8 cellular contexts compared by ENCODE assay signal in genomic region chrX:118420462-118420861, GRCh38.
DNase-seq lines count a peak whose midpoint lies in the region; ATAC-seq and TF ChIP-seq lines count a peak whose summit lies in the region.

No MANE protein-coding gene starts in this region.

- no peak overlapping the region for H3K4me3 ChIP-seq in adipocyte (ENCODE audit: low read length)
- no peak overlapping the region for H3K4me3 ChIP-seq in lung

- intact Hi-C loops in head of caudate nucleus (cut with DNase I) = no loop called here

- ATAC-seq in GM18498 (IDR thresholded peaks at IDR 0.05; ENCODE audit: unreplicated experiment) = peak; percentile 73
- peak; percentile 60 for ATAC-seq in HG02678 (IDR thresholded peaks at IDR 0.05; ENCODE audit: unreplicated experiment)
- ATAC-seq in lung (ENCODE audit: insufficient read depth, low FRiP score) = peak; percentile 79

- H3K36me3 ChIP-seq in adipocyte (ENCODE audit: control insufficient read depth, insufficient read depth, low read length, severe bottlenecking) (no peaks in the 10 kb centered on the region), lung (ENCODE audit: control insufficient read depth in 2 of 2, insufficient read depth in 2 of 2, low read length in 2 of 2) (peaks cover 0 to 2% of the 10 kb centered on the region in 2 donors)

- peak; percentile 57 for DNase-seq in adipocyte (ENCODE audit: low read depth)
- no peak for DNase-seq in lung (ENCODE audit: low spot score)
- DNase-seq in NCI-H2227 (lab: John Stamatoyannopoulos, UW; ENCODE audit: unreplicated experiment) = no peak
- no peak for DNase-seq in NCI-H446 treated with DMSO at 0.1 percent for 48 hours (lab: John Stamatoyannopoulos, UW)
- DNase-seq in head of caudate nucleus = no peak
- DNase-seq in OCI-M2 (lab: John Stamatoyannopoulos, UW; ENCODE audit: unreplicated experiment) = no peak

- WGBS in lung, 2 donors = 32 to 42% methylated on average over 5 of the region's 5 CpGs

- TF ChIP-seq CTCF in lung (IDR thresholded peaks at IDR 0.05; ENCODE audit: control extremely low read depth, extremely low read depth) = no peak

- no peak overlapping the region for H3K9ac ChIP-seq in adipocyte (ENCODE audit: low read length)

- H3K27me3 ChIP-seq in adipocyte (replicated peaks; ENCODE audit: control insufficient read depth, insufficient read depth, low read length) = no peaks in the 10 kb centered on the region
- no peaks in the 10 kb centered on the region for H3K27me3 ChIP-seq in lung (ENCODE audit: control insufficient read depth, insufficient read depth)

- no peak overlapping the region for H3K27ac ChIP-seq in lung (ENCODE audit: low read depth in 1 of 2, low read length in 1 of 2)

- no peaks in the 10 kb centered on the region for H3K9me3 ChIP-seq in adipocyte (ENCODE audit: control insufficient read depth, low read length)
- no peaks in the 10 kb centered on the region for H3K9me3 ChIP-seq in lung (ENCODE audit: control insufficient read depth in 2 of 2, insufficient read depth in 1 of 2, low read length in 1 of 2)

- H3K4me1 ChIP-seq in adipocyte (ENCODE audit: control insufficient read depth, insufficient read depth, low read length) (peaks cover 12% of the 10 kb centered on the region), lung (ENCODE audit: control insufficient read depth in 2 of 2, insufficient read depth in 2 of 2, low read length in 2 of 2) (no peaks in the 10 kb centered on the region)
